ENCODE assay signal across 21 cellular contexts in genomic region chr17:48067245-48067644, GRCh38. TPM values are rescaled to one million over a fixed set of nuclear protein-coding genes. Genes with fewer than 3 reads are reported as not detected.
A peak's percentile ranks its signal among the peaks of the same experiment; 100 is the strongest.
DNase-seq lines count a peak whose midpoint lies in the region; ATAC-seq, FAIRE-seq and TF ChIP-seq lines count a peak whose summit lies in the region.
"Had no signal": no experiment of that assay in that cellular context is flagged by ENCODE, and none has a peak within 500 bp of the region (broad histone marks: within the 10 kb centered on the region; RNA-seq: fewer than 3 reads in every experiment).

No MANE protein-coding gene starts in this region.

- peaks cover 3% of the 10 kb centered on the region; the same call in 1 of the 2 replicates for H4K20me1 ChIP-seq in K562 (replicated peaks; ENCODE audit: control insufficient read depth, insufficient read depth, low read length)

- POLR2A ChIA-PET in HEK293 (lab: Yijun Ruan, JAX): interaction anchor here (1.4 to 1.5 kb wide), 2 partner anchors 19 to 42 kb away, joined by 5 to 10 read pairs; partner anchors contain the start of gene NFE2L1
- POLR2A ChIA-PET in K562 (lab: Yijun Ruan, JAX): interaction anchor here (0.8 to 1.4 kb wide), 5 partner anchors 10 to 30 kb away, joined by 3 to 4 read pairs (median 3); no protein-coding TSS in a partner anchor
- POLR2A ChIA-PET in CD4-positive, alpha-beta T cell (lab: Charles Lee): interaction anchor here (0.8 kb wide), 1 partner anchor 20 kb away, joined by 3 read pairs; no protein-coding TSS in a partner anchor

- H3K4me2 ChIP-seq in K562 (ENCODE audit: insufficient read depth, low read length): no peak overlapping the region

- FAIRE-seq in K562 (lab: Jason Lieb, UNC): no peak
- FAIRE-seq: A204.1, H54 had no signal

- H3K36me3 ChIP-seq in HEK293 (ENCODE audit: control insufficient read depth in 2 of 2, insufficient read depth in 1 of 2, low read length in 2 of 2) (peaks cover 59 to 91% of the 10 kb centered on the region in 2 experiments), K562 (ENCODE audit: control insufficient read depth, insufficient read depth, low read length) (peaks cover 76% of the 10 kb centered on the region)

- no peak overlapping the region for H2AFZ ChIP-seq in K562 (ENCODE audit: low read depth, low read length)

- no peak for TF ChIP-seq CTCF in HEK293 (tag by site-specific recombination; IDR thresholded peaks at IDR 0.05)
- no peak for TF ChIP-seq CTCF in K562 (IDR thresholded peaks at IDR 0.05 in 2 of 3, conservative IDR thresholded peaks at IDR 0.05 in 1 of 3; ENCODE audit: insufficient read depth in 2 of 3, low read depth in 1 of 3, low read length in 3 of 3)
- no peak for TF ChIP-seq CTCF in nephron progenitor cell (IDR thresholded peaks at IDR 0.05)
- no peak for TF ChIP-seq CTCF in CD4-positive, alpha-beta T cell (IDR thresholded peaks at IDR 0.05)

- H3K27me3 Mint-ChIP-seq in nephron progenitor cell (ENCODE audit: low read depth, poor library complexity): no peaks in the 10 kb centered on the region
- H3K27me3 Mint-ChIP-seq in CD4-positive, alpha-beta T cell: no peaks in the 10 kb centered on the region

- H3K4me1 Mint-ChIP-seq in nephron progenitor cell: peaks cover 14% of the 10 kb centered on the region
- H3K4me1 Mint-ChIP-seq in stimulated activated effector memory CD8-positive, alpha-beta T cell treated with anti-CD3 and anti-CD28 coated beads, Interleukin-12 subunit alpha, Interleukin-12 subunit beta, amount 100 ng/mL, for 72 hours: peaks cover 5% of the 10 kb centered on the region
- no peaks in the 10 kb centered on the region for H3K4me1 Mint-ChIP-seq in CD4-positive, alpha-beta T cell (ENCODE audit: low read depth)

- CTCF ChIA-PET in HEK293 (lab: Yijun Ruan, JAX): interaction anchor here (0.8 to 4.9 kb wide), 8 partner anchors 9 to 63 kb away, joined by 3 to 35 read pairs (median 4); no protein-coding TSS in a partner anchor
- CTCF ChIA-PET in K562 (lab: Yijun Ruan, JAX; ENCODE audit: low intra/inter-chr PET ratio): no interaction called here
- CTCF ChIA-PET in CD4-positive, alpha-beta T cell (lab: Charles Lee): interaction anchor here (0.7 to 2.2 kb wide), 3 partner anchors 8 to 41 kb away, joined by 4 to 14 read pairs (median 8); partner anchors contain the start of gene COPZ2

- H3K9me3 ChIP-seq in HEK293 (ENCODE audit: control insufficient read depth, insufficient read depth, low read depth, low read length) (no peaks in the 10 kb centered on the region), K562 (replicated peaks; ENCODE audit: control insufficient read depth, insufficient read depth, low read depth, low read length) (no peaks in the 10 kb centered on the region)
- H3K9me3 ChIP-seq in CD4-positive, alpha-beta T cell (ENCODE audit: control insufficient read depth, low read length): no peaks in the 10 kb centered on the region

- no TSS peak for BruUV-seq in K562 (replicated peaks; lab: Mats Ljungman, UMichigan)

- no peak for ATAC-seq in K562
- ATAC-seq in stimulated activated effector memory CD8-positive, alpha-beta T cell treated with anti-CD3 and anti-CD28 coated beads, Interleukin-12 subunit alpha, Interleukin-12 subunit beta, amount 100 ng/mL, for 72 hours: no peak
- no peak for ATAC-seq in CD4-positive, alpha-beta T cell (ENCODE audit: poor library complexity)
- ATAC-seq: Panc1, SK-N-SH treated with all-trans-retinoic acid at 6 μM for 48 hours had no signal

- no peak for TF ChIP-seq POLR2A in K562 (conservative IDR thresholded peaks at IDR 0.05)

- H3K4me3 ChIP-seq in HEK293 (ENCODE audit: low read depth, low read length): no peak overlapping the region
- H3K4me3 ChIP-seq in K562: no peak overlapping the region

- H3K9ac ChIP-seq in K562 (ENCODE audit: insufficient read depth in 1 of 2, low read depth in 2 of 2, low read length in 2 of 2): no peak overlapping the region

- peaks cover 64% of the 10 kb centered on the region for H3K36me3 Mint-ChIP-seq in nephron progenitor cell (ENCODE audit: low read depth)
- peaks cover 99% of the 10 kb centered on the region for H3K36me3 Mint-ChIP-seq in stimulated activated effector memory CD8-positive, alpha-beta T cell treated with anti-CD3 and anti-CD28 coated beads, Interleukin-12 subunit alpha, Interleukin-12 subunit beta, amount 100 ng/mL, for 72 hours
- H3K36me3 Mint-ChIP-seq in CD4-positive, alpha-beta T cell (ENCODE audit: low read depth): peaks cover 63% of the 10 kb centered on the region

- intact Hi-C loops in K562 (cut with micrococcal nuclease): no loop called here
- intact Hi-C loops in CD4-positive, alpha-beta T cell (cut with DNase I, micrococcal nuclease): loop anchor here in 1 of 2 experiments (5.0 kb wide), 1 partner anchor 415 kb away; no protein-coding TSS in a partner anchor

- H3K9me3 Mint-ChIP-seq in nephron progenitor cell: no peaks in the 10 kb centered on the region
- H3K9me3 Mint-ChIP-seq in stimulated activated effector memory CD8-positive, alpha-beta T cell treated with anti-CD3 and anti-CD28 coated beads, Interleukin-12 subunit alpha, Interleukin-12 subunit beta, amount 100 ng/mL, for 72 hours: no peaks in the 10 kb centered on the region
- H3K9me3 Mint-ChIP-seq in CD4-positive, alpha-beta T cell: no peaks in the 10 kb centered on the region

- WGBS in K562 (ENCODE audit: insufficient coverage, low coverage, missing lambda C conversion rate): 92% methylated on average over 3 of the region's 3 CpGs

- no peak for TF ChIP-seq EP300 in K562 (IDR thresholded peaks at IDR 0.05; ENCODE audit: low read length)

- DNase-seq in K562 (ENCODE audit: extremely low read depth in 1 of 4, low spot score in 3 of 4) (no peak), nephron progenitor cell (no peak), cerebellar nuclear complex (lab: John Stamatoyannopoulos, UW) (no peak), DMS53 treated with DMSO at 0.1 percent for 48 hours (lab: John Stamatoyannopoulos, UW; ENCODE audit: unreplicated experiment) (no peak)
- DNase-seq in stimulated activated effector memory CD8-positive, alpha-beta T cell treated with anti-CD3 and anti-CD28 coated beads, Interleukin-12 subunit alpha, Interleukin-12 subunit beta, amount 100 ng/mL, for 72 hours (ENCODE audit: low spot score in 2 of 2): no peak
- DNase-seq in CD4-positive, alpha-beta T cell: no peak
- DNase-seq: DMS79 treated with DMSO at 0.1 percent for 48 hours; KG1; NCI-H1105; NCI-H146; NCI-H2029; NCI-H345; NCI-H524; NCI-H774; NK-92 treated with Interleukin-12 subunit alpha and Interleukin-12 subunit beta, amount 100 ng/mL, for 24 hours had no signal

- in situ Hi-C loops in K562 (cut with MboI): loop anchor here (5.0 kb wide), 1 partner anchor 40 kb away; no protein-coding TSS in a partner anchor

- no peak for TF ChIP-seq RAD21 in K562 (CRISPR knock-in tag; conservative IDR thresholded peaks at IDR 0.05 in 1 of 2, IDR thresholded peaks at IDR 0.05 in 1 of 2)

- H3K79me2 ChIP-seq in K562 (ENCODE audit: control insufficient read depth, insufficient read depth, low read length): no peaks in the 10 kb centered on the region

- H3K9me1 ChIP-seq in K562 (ENCODE audit: control insufficient read depth, insufficient read depth, low read length): no peaks in the 10 kb centered on the region

- peak overlapping the region; percentile 46 for H3K27ac Mint-ChIP-seq in nephron progenitor cell
- peak overlapping the region; percentile 70 for H3K27ac Mint-ChIP-seq in stimulated activated effector memory CD8-positive, alpha-beta T cell treated with anti-CD3 and anti-CD28 coated beads, Interleukin-12 subunit alpha, Interleukin-12 subunit beta, amount 100 ng/mL, for 72 hours
- H3K27ac Mint-ChIP-seq in CD4-positive, alpha-beta T cell: no peak overlapping the region

- H3K4me3 Mint-ChIP-seq in nephron progenitor cell: no peak overlapping the region
- no peak overlapping the region for H3K4me3 Mint-ChIP-seq in stimulated activated effector memory CD8-positive, alpha-beta T cell treated with anti-CD3 and anti-CD28 coated beads, Interleukin-12 subunit alpha, Interleukin-12 subunit beta, amount 100 ng/mL, for 72 hours
- H3K4me3 Mint-ChIP-seq in CD4-positive, alpha-beta T cell: no peak overlapping the region

- H3K27ac ChIP-seq in HEK293 (ENCODE audit: extremely low read depth, low read depth, low read length) (no peak overlapping the region), K562 (ENCODE audit: extremely low read depth, low read depth, low read length) (no peak overlapping the region)
- no peak overlapping the region for H3K27ac ChIP-seq in CD4-positive, alpha-beta T cell (ENCODE audit: low read depth, low read length)
- H3K27ac ChIP-seq: C4-2B had no signal

- H3K4me1 ChIP-seq in HEK293 (ENCODE audit: control insufficient read depth, insufficient read depth, low read length): no peaks in the 10 kb centered on the region
- H3K4me1 ChIP-seq in K562 (replicated peaks in 1 of 2; ENCODE audit: control insufficient read depth in 2 of 2, insufficient read depth in 2 of 2, low read length in 2 of 2): peaks cover 0 to 7% of the 10 kb centered on the region in 2 experiments; a peak in 2 of 5 replicates

- H3K27me3 ChIP-seq in K562 (ENCODE audit: control insufficient read depth in 2 of 2, insufficient read depth in 2 of 2, low read length in 2 of 2): no peaks in the 10 kb centered on the region
- H3K27me3 ChIP-seq in CD4-positive, alpha-beta T cell (ENCODE audit: control insufficient read depth, insufficient read depth, low read length): no peaks in the 10 kb centered on the region

RNA-seq across cellular contexts. Expression of gene NFE2L1, which starts 19.1 kb away (rescaled TPM):
- total RNA-seq in K562 (2011; cell fraction: chromatin; rRNA removed; ENCODE audit: low replicate concordance): 97.0 and 141 TPM in 2 replicates
- total RNA-seq in K562 (2011; cell fraction: nucleolus; rRNA removed): 104 and 118 TPM in 2 replicates
- total RNA-seq in K562 (2011; cell fraction: nucleoplasm; rRNA removed): 88.2 and 97.7 TPM in 2 replicates
- total RNA-seq in K562 (2014; rRNA removed) (18.6 and 22.0 TPM in 2 replicates), K562 (2014; rRNA removed; fragmentation: Illumina TruSeq; extraction: Trizol) (38.7 and 57.0 TPM in 2 replicates), K562 (2015; rRNA removed; fragmentation: Illumina TruSeq; extraction: Trizol) (39.7 and 40.5 TPM in 2 replicates), K562 (2021) (61.4 and 67.7 TPM in 2 replicates)
- polyA plus RNA-seq in K562 (2011; rRNA removed) (57.2 and 59.8 TPM in 2 replicates), K562 (2014; fragmentation: Illumina TruSeq; extraction: Trizol) (68.1 and 68.6 TPM in 2 replicates), K562 (2014; fragmentation: Nextera tagmentation; extraction: Ambion mirVana) (1 to 10 TPM; 2.0 to 2.8 TPM), K562 (2014; rRNA removed) (40.7 and 41.4 TPM in 2 replicates)
- polyA plus RNA-seq in K562 (2011; cell fraction: cytosol; rRNA removed): 41.0 and 52.4 TPM in 2 replicates
- polyA plus RNA-seq in K562 (2011; cell fraction: nucleus; rRNA removed): 34.1 and 41.0 TPM in 2 replicates
- 109 and 147 TPM in 2 replicates for polyA plus RNA-seq in K562 (2012)
- polyA minus RNA-seq in K562 (2011; rRNA and poly(A)+ RNA removed): 79.5 and 101 TPM in 2 replicates
- 31.0 and 35.6 TPM in 2 replicates for polyA minus RNA-seq in K562 (2011; cell fraction: cytosol; rRNA and poly(A)+ RNA removed)
- 12.5 and 16.4 TPM in 2 replicates for polyA minus RNA-seq in K562 (2011; cell fraction: nucleus; rRNA and poly(A)+ RNA removed)
- 10 to 100 TPM; 28.1 to 30.6 TPM for total RNA-seq in CD4-positive, alpha-beta T cell

RNA-seq across cellular contexts. Expression of gene COPZ2, which starts 29.6 kb away (rescaled TPM):
- 0.46 TPM in 1 of 2 replicates, not detected in the other for total RNA-seq in K562 (2011; cell fraction: chromatin; rRNA removed; ENCODE audit: low replicate concordance)
- total RNA-seq in K562 (2011; cell fraction: nucleolus; rRNA removed): 0.66 TPM in 1 of 2 replicates, not detected in the other
- total RNA-seq in K562 (2011; cell fraction: nucleoplasm; rRNA removed): 0.73 and 0.92 TPM in 2 replicates
- not detected in 2 replicates for total RNA-seq in K562 (2014; rRNA removed)
- total RNA-seq in K562 (2014; rRNA removed; fragmentation: Illumina TruSeq; extraction: Trizol): not detected in 2 replicates
- not detected in 2 replicates for total RNA-seq in K562 (2015; rRNA removed; fragmentation: Illumina TruSeq; extraction: Trizol)
- 0.49 TPM in 1 of 2 replicates, not detected in the other for total RNA-seq in K562 (2021)
- 0.14 and 0.22 TPM in 2 replicates for polyA plus RNA-seq in K562 (2011; rRNA removed)
- polyA plus RNA-seq in K562 (2011; cell fraction: cytosol; rRNA removed): 0.13 TPM in 1 of 2 replicates, not detected in the other
- 0.52 and 1.4 TPM in 2 replicates for polyA plus RNA-seq in K562 (2011; cell fraction: nucleus; rRNA removed)
- 0.78 TPM in 1 of 2 replicates, not detected in the other for polyA plus RNA-seq in K562 (2012)
- polyA plus RNA-seq in K562 (2014; fragmentation: Illumina TruSeq; extraction: Trizol): 0.21 TPM in 1 of 2 replicates, not detected in the other
- polyA plus RNA-seq in K562 (2014; fragmentation: Nextera tagmentation; extraction: Ambion mirVana): not detected
- polyA plus RNA-seq in K562 (2014; rRNA removed): not detected in 2 replicates
- not detected in 2 replicates for polyA minus RNA-seq in K562 (2011; rRNA and poly(A)+ RNA removed)
- not detected in 2 replicates for polyA minus RNA-seq in K562 (2011; cell fraction: cytosol; rRNA and poly(A)+ RNA removed)
- not detected in 2 replicates for polyA minus RNA-seq in K562 (2011; cell fraction: nucleus; rRNA and poly(A)+ RNA removed)
- under 1 TPM; 0.47 to 0.88 TPM for total RNA-seq in CD4-positive, alpha-beta T cell

RNA-seq across cellular contexts. Expression of gene CBX1, which starts 34.0 kb away (rescaled TPM):
- total RNA-seq in K562 (2011; cell fraction: chromatin; rRNA removed; ENCODE audit: low replicate concordance): 5.2 and 13.9 TPM in 2 replicates
- total RNA-seq in K562 (2011; cell fraction: nucleolus; rRNA removed): 3.7 and 5.7 TPM in 2 replicates
- total RNA-seq in K562 (2011; cell fraction: nucleoplasm; rRNA removed): 11.4 and 14.1 TPM in 2 replicates
- 44.0 and 48.2 TPM in 2 replicates for total RNA-seq in K562 (2014; rRNA removed)
- 64.4 and 75.3 TPM in 2 replicates for total RNA-seq in K562 (2014; rRNA removed; fragmentation: Illumina TruSeq; extraction: Trizol)
- 70.4 and 76.2 TPM in 2 replicates for total RNA-seq in K562 (2015; rRNA removed; fragmentation: Illumina TruSeq; extraction: Trizol)
- 44.6 and 52.7 TPM in 2 replicates for total RNA-seq in K562 (2021)
- 31.9 and 45.0 TPM in 2 replicates for polyA plus RNA-seq in K562 (2011; rRNA removed)
- 10.1 and 18.3 TPM in 2 replicates for polyA plus RNA-seq in K562 (2011; cell fraction: cytosol; rRNA removed)
- 7.4 and 12.0 TPM in 2 replicates for polyA plus RNA-seq in K562 (2011; cell fraction: nucleus; rRNA removed)
- polyA plus RNA-seq in K562 (2012): 50.1 and 87.7 TPM in 2 replicates
- 73.0 and 95.7 TPM in 2 replicates for polyA plus RNA-seq in K562 (2014; fragmentation: Illumina TruSeq; extraction: Trizol)
- polyA plus RNA-seq in K562 (2014; fragmentation: Nextera tagmentation; extraction: Ambion mirVana): 10 to 100 TPM; 10.6 to 13.5 TPM
- polyA plus RNA-seq in K562 (2014; rRNA removed): 48.7 and 53.3 TPM in 2 replicates
- 27.9 and 31.5 TPM in 2 replicates for polyA minus RNA-seq in K562 (2011; rRNA and poly(A)+ RNA removed)
- polyA minus RNA-seq in K562 (2011; cell fraction: cytosol; rRNA and poly(A)+ RNA removed): 15.0 and 16.3 TPM in 2 replicates
- 2.3 and 7.2 TPM in 2 replicates for polyA minus RNA-seq in K562 (2011; cell fraction: nucleus; rRNA and poly(A)+ RNA removed)
- total RNA-seq in CD4-positive, alpha-beta T cell: 1 to 10 TPM; 5.5 to 6.6 TPM

RNA-seq across cellular contexts. Expression of gene SNX11, which starts 40.3 kb away (rescaled TPM):
- 48.4 and 61.2 TPM in 2 replicates for total RNA-seq in K562 (2011; cell fraction: chromatin; rRNA removed; ENCODE audit: low replicate concordance)
- 27.6 and 39.2 TPM in 2 replicates for total RNA-seq in K562 (2011; cell fraction: nucleolus; rRNA removed)
- 37.8 and 55.3 TPM in 2 replicates for total RNA-seq in K562 (2011; cell fraction: nucleoplasm; rRNA removed)
- total RNA-seq in K562 (2014; rRNA removed) (13.1 and 15.8 TPM in 2 replicates), K562 (2014; rRNA removed; fragmentation: Illumina TruSeq; extraction: Trizol) (16.6 and 16.8 TPM in 2 replicates), K562 (2015; rRNA removed; fragmentation: Illumina TruSeq; extraction: Trizol) (12.3 and 12.4 TPM in 2 replicates), K562 (2021) (18.0 and 18.4 TPM in 2 replicates)
- polyA plus RNA-seq in K562 (2011; rRNA removed) (22.1 and 23.3 TPM in 2 replicates), K562 (2014; fragmentation: Illumina TruSeq; extraction: Trizol) (14.9 and 16.5 TPM in 2 replicates), K562 (2014; fragmentation: Nextera tagmentation; extraction: Ambion mirVana) (10 to 100 TPM; 20.8 to 24.0 TPM), K562 (2014; rRNA removed) (15.4 and 19.2 TPM in 2 replicates)
- polyA plus RNA-seq in K562 (2011; cell fraction: cytosol; rRNA removed): 16.6 and 20.8 TPM in 2 replicates
- polyA plus RNA-seq in K562 (2011; cell fraction: nucleus; rRNA removed): 24.5 and 25.0 TPM in 2 replicates
- 15.0 and 16.6 TPM in 2 replicates for polyA plus RNA-seq in K562 (2012)
- 16.3 and 19.5 TPM in 2 replicates for polyA minus RNA-seq in K562 (2011; rRNA and poly(A)+ RNA removed)
- 8.2 and 9.5 TPM in 2 replicates for polyA minus RNA-seq in K562 (2011; cell fraction: cytosol; rRNA and poly(A)+ RNA removed)
- 6.7 and 8.6 TPM in 2 replicates for polyA minus RNA-seq in K562 (2011; cell fraction: nucleus; rRNA and poly(A)+ RNA removed)
- 1 to 10 TPM; 6.8 to 8.7 TPM for total RNA-seq in CD4-positive, alpha-beta T cell

Comparison
In these comparisons a context has a peak if more than half of its experiments do, and no peak if none do; other contexts are left out.
1. Of the 44 proteins assayed by ChIP-seq in both K562 and HEK293: peak only in K562: none; only in HEK293: none; in both: ZNF121; in neither: 43.